ENCODE assay signal across 2 cellular contexts in the genomic region with DNA sequence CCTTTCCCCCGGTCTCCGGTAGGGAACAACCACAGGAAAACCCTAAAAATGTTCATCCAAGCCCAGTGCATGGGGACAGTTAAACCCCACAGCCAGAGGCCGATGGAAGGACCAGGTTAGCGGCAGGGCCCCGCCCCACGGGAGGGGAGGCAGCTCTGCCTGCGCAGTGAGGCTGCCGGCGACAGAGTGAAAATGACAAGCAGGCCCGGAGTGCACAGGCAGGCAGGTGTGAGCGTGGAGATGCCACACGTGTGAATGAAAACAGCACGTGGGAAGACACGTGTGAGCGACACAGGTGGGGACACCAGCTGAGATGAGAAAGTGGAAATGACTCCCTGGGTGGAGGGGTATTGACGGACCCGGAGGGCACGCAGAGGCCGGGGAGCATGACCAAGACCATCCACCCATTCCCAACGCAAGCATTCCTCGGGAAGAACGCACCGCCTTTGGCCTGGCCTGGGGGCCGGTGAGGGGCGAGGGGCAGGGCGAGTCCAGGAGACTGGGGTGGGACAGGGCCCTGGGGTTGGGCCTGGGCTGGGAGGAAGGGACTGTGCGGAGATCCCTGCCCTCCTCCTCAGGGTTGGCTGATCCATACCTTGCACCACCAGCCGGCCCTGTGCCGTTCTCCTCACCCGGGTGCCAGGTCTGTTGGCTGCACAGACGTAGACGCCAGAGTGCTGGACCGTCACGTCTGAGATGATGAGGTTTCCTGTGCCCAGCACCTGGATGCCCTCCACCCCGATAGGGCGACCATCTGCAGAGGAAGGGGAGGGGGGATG.
TF ChIP-seq lines count a peak whose summit lies in the region.

No MANE protein-coding gene starts in this region.

TF ChIP-seq in GM23338, 12 proteins besides CTCF, POLR2A, EP300 and RAD21 (continues in another document):
- TF ChIP-seq, protein P1, sequence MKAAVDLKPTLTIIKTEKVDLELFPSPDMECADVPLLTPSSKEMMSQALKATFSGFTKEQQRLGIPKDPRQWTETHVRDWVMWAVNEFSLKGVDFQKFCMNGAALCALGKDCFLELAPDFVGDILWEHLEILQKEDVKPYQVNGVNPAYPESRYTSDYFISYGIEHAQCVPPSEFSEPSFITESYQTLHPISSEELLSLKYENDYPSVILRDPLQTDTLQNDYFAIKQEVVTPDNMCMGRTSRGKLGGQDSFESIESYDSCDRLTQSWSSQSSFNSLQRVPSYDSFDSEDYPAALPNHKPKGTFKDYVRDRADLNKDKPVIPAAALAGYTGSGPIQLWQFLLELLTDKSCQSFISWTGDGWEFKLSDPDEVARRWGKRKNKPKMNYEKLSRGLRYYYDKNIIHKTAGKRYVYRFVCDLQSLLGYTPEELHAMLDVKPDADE (IDR thresholded peaks at IDR 0.05): no peak
- TF ChIP-seq EZH2 (IDR thresholded peaks at IDR 0.05; ENCODE audit: low read depth, unreplicated experiment): no peak
- no peak for TF ChIP-seq ZNF331 (CRISPR knock-in tag; IDR thresholded peaks at IDR 0.05; ENCODE audit: low read depth)
- no peak for TF ChIP-seq NANOG (IDR thresholded peaks at IDR 0.05; ENCODE audit: borderline replicate concordance)
- no peak for TF ChIP-seq ZNF114 (CRISPR knock-in tag; IDR thresholded peaks at IDR 0.05)
- no peak for TF ChIP-seq CREB1 (CRISPR knock-in tag; IDR thresholded peaks at IDR 0.05; ENCODE audit: low read depth)
- TF ChIP-seq STAT1 (IDR thresholded peaks at IDR 0.05; ENCODE audit: unreplicated experiment): no peak
- TF ChIP-seq, protein P2, sequence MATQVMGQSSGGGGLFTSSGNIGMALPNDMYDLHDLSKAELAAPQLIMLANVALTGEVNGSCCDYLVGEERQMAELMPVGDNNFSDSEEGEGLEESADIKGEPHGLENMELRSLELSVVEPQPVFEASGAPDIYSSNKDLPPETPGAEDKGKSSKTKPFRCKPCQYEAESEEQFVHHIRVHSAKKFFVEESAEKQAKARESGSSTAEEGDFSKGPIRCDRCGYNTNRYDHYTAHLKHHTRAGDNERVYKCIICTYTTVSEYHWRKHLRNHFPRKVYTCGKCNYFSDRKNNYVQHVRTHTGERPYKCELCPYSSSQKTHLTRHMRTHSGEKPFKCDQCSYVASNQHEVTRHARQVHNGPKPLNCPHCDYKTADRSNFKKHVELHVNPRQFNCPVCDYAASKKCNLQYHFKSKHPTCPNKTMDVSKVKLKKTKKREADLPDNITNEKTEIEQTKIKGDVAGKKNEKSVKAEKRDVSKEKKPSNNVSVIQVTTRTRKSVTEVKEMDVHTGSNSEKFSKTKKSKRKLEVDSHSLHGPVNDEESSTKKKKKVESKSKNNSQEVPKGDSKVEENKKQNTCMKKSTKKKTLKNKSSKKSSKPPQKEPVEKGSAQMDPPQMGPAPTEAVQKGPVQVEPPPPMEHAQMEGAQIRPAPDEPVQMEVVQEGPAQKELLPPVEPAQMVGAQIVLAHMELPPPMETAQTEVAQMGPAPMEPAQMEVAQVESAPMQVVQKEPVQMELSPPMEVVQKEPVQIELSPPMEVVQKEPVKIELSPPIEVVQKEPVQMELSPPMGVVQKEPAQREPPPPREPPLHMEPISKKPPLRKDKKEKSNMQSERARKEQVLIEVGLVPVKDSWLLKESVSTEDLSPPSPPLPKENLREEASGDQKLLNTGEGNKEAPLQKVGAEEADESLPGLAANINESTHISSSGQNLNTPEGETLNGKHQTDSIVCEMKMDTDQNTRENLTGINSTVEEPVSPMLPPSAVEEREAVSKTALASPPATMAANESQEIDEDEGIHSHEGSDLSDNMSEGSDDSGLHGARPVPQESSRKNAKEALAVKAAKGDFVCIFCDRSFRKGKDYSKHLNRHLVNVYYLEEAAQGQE (IDR thresholded peaks at IDR 0.05; ENCODE audit: unreplicated experiment): no peak

TF ChIP-seq in H1, 55 proteins besides CTCF, POLR2A, EP300 and RAD21:
- TF ChIP-seq RFX5 (IDR thresholded peaks at IDR 0.05; ENCODE audit: borderline replicate concordance, low read depth, low read length): no peak
- no peak for TF ChIP-seq SUZ12 (IDR thresholded peaks at IDR 0.05; ENCODE audit: low read length)
- no peak for TF ChIP-seq SIN3A (conservative IDR thresholded peaks at IDR 0.05 in 1 of 2, IDR thresholded peaks at IDR 0.05 in 1 of 2; ENCODE audit: low read depth in 1 of 2, low read length in 2 of 2)
- TF ChIP-seq, protein P3, sequence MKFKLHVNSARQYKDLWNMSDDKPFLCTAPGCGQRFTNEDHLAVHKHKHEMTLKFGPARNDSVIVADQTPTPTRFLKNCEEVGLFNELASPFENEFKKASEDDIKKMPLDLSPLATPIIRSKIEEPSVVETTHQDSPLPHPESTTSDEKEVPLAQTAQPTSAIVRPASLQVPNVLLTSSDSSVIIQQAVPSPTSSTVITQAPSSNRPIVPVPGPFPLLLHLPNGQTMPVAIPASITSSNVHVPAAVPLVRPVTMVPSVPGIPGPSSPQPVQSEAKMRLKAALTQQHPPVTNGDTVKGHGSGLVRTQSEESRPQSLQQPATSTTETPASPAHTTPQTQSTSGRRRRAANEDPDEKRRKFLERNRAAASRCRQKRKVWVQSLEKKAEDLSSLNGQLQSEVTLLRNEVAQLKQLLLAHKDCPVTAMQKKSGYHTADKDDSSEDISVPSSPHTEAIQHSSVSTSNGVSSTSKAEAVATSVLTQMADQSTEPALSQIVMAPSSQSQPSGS (IDR thresholded peaks at IDR 0.05; ENCODE audit: low read length): no peak
- TF ChIP-seq CREB1 (IDR thresholded peaks at IDR 0.05): no peak
- TF ChIP-seq RNF2 (IDR thresholded peaks at IDR 0.05; ENCODE audit: borderline replicate concordance, low read depth, low read length, missing control alignments, poor library complexity, severe bottlenecking): no peak
- TF ChIP-seq, protein P4, sequence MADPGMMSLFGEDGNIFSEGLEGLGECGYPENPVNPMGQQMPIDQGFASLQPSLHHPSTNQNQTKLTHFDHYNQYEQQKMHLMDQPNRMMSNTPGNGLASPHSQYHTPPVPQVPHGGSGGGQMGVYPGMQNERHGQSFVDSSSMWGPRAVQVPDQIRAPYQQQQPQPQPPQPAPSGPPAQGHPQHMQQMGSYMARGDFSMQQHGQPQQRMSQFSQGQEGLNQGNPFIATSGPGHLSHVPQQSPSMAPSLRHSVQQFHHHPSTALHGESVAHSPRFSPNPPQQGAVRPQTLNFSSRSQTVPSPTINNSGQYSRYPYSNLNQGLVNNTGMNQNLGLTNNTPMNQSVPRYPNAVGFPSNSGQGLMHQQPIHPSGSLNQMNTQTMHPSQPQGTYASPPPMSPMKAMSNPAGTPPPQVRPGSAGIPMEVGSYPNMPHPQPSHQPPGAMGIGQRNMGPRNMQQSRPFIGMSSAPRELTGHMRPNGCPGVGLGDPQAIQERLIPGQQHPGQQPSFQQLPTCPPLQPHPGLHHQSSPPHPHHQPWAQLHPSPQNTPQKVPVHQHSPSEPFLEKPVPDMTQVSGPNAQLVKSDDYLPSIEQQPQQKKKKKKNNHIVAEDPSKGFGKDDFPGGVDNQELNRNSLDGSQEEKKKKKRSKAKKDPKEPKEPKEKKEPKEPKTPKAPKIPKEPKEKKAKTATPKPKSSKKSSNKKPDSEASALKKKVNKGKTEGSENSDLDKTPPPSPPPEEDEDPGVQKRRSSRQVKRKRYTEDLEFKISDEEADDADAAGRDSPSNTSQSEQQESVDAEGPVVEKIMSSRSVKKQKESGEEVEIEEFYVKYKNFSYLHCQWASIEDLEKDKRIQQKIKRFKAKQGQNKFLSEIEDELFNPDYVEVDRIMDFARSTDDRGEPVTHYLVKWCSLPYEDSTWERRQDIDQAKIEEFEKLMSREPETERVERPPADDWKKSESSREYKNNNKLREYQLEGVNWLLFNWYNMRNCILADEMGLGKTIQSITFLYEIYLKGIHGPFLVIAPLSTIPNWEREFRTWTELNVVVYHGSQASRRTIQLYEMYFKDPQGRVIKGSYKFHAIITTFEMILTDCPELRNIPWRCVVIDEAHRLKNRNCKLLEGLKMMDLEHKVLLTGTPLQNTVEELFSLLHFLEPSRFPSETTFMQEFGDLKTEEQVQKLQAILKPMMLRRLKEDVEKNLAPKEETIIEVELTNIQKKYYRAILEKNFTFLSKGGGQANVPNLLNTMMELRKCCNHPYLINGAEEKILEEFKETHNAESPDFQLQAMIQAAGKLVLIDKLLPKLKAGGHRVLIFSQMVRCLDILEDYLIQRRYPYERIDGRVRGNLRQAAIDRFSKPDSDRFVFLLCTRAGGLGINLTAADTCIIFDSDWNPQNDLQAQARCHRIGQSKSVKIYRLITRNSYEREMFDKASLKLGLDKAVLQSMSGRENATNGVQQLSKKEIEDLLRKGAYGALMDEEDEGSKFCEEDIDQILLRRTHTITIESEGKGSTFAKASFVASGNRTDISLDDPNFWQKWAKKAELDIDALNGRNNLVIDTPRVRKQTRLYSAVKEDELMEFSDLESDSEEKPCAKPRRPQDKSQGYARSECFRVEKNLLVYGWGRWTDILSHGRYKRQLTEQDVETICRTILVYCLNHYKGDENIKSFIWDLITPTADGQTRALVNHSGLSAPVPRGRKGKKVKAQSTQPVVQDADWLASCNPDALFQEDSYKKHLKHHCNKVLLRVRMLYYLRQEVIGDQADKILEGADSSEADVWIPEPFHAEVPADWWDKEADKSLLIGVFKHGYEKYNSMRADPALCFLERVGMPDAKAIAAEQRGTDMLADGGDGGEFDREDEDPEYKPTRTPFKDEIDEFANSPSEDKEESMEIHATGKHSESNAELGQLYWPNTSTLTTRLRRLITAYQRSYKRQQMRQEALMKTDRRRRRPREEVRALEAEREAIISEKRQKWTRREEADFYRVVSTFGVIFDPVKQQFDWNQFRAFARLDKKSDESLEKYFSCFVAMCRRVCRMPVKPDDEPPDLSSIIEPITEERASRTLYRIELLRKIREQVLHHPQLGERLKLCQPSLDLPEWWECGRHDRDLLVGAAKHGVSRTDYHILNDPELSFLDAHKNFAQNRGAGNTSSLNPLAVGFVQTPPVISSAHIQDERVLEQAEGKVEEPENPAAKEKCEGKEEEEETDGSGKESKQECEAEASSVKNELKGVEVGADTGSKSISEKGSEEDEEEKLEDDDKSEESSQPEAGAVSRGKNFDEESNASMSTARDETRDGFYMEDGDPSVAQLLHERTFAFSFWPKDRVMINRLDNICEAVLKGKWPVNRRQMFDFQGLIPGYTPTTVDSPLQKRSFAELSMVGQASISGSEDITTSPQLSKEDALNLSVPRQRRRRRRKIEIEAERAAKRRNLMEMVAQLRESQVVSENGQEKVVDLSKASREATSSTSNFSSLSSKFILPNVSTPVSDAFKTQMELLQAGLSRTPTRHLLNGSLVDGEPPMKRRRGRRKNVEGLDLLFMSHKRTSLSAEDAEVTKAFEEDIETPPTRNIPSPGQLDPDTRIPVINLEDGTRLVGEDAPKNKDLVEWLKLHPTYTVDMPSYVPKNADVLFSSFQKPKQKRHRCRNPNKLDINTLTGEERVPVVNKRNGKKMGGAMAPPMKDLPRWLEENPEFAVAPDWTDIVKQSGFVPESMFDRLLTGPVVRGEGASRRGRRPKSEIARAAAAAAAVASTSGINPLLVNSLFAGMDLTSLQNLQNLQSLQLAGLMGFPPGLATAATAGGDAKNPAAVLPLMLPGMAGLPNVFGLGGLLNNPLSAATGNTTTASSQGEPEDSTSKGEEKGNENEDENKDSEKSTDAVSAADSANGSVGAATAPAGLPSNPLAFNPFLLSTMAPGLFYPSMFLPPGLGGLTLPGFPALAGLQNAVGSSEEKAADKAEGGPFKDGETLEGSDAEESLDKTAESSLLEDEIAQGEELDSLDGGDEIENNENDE (IDR thresholded peaks at IDR 0.05; ENCODE audit: insufficient replicate concordance, low read length): no peak
- TF ChIP-seq YY1 (IDR thresholded peaks at IDR 0.05; ENCODE audit: low read depth, low read length): no peak
- TF ChIP-seq ASH2L (IDR thresholded peaks at IDR 0.05; ENCODE audit: low read length): no peak
- TF ChIP-seq JUN (IDR thresholded peaks at IDR 0.05; ENCODE audit: low read depth, low read length): no peak
TF ChIP-seq in H1: peak in this region for 0.
